Comparison of ENCODE assay signal across 9 cellular contexts in the genomic region with DNA sequence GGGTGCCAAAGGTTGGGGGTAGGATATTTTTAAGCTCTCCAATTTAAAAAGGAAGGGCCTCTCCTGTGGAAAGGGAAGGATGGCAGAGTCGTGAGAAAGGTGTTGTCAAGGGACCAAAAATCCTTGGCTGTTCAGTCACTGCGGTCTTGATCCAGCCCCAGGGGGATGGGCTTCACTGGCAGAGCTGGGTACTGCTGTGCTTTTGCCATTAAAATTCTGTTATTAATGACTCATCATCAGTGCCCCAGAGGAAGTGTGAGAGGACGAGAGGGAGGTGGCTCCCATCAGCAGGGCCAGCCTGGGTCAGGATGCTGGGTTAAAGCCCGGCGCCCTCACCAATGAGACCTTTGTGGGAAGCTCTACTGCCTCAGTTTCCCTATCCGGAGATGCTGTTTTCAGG. TPM values are rescaled to one million over a fixed set of nuclear protein-coding genes. Genes with fewer than 3 reads are reported as not detected.
DNase-seq lines count a peak whose midpoint lies in the region; ATAC-seq, FAIRE-seq and TF ChIP-seq lines count a peak whose summit lies in the region.
"Had no signal": no experiment of that assay in that cellular context is flagged by ENCODE, and none has a peak within 500 bp of the region (broad histone marks: within the 10 kb centered on the region; RNA-seq: fewer than 3 reads in every experiment).

No MANE protein-coding gene starts in this region.

- H3K4me1 Mint-ChIP-seq in activated naive CD4-positive, alpha-beta T cell treated with anti-CD3 and anti-CD28 coated beads for 36 hours (ENCODE audit: low read depth): no peaks in the 10 kb centered on the region

- POLR2A ChIA-PET in BJ (lab: Charles Lee) (interaction anchor here (1.5 kb wide), 1 partner anchor 18 kb away, joined by 3 read pairs; a partner anchor contains a TSS), endothelial cell of umbilical vein (lab: Charles Lee) (interaction anchor here (1.2 to 2.5 kb wide), 2 partner anchors 17 to 19 kb away, joined by 3 to 9 read pairs; a partner anchor contains a TSS)

- H3K36me3 Mint-ChIP-seq in activated naive CD4-positive, alpha-beta T cell treated with anti-CD3 and anti-CD28 coated beads for 36 hours (ENCODE audit: low read depth): peaks cover 5% of the 10 kb centered on the region

- H3K27ac ChIP-seq in endothelial cell of umbilical vein (ENCODE audit: insufficient read depth, low read depth, low read length): peak overlapping the region; percentile 19
- peak overlapping the region; percentile 3 for H3K27ac ChIP-seq in osteoblast (ENCODE audit: low read depth, low read length)

- ATAC-seq in HG02623 (IDR thresholded peaks at IDR 0.05; ENCODE audit: unreplicated experiment): no peak
- ATAC-seq in HG02973 (IDR thresholded peaks at IDR 0.05; ENCODE audit: unreplicated experiment): no peak

- H4K20me1 ChIP-seq in endothelial cell of umbilical vein (replicated peaks; ENCODE audit: control insufficient read depth, extremely low read depth, insufficient read depth, low read length): no peaks in the 10 kb centered on the region
- H4K20me1 ChIP-seq in osteoblast (ENCODE audit: insufficient read depth, low read length): peaks cover 2% of the 10 kb centered on the region

- TF ChIP-seq POLR2A in NB4 (IDR thresholded peaks at IDR 0.05; ENCODE audit: extremely low read depth, insufficient read length) (no peak), endothelial cell of umbilical vein (IDR thresholded peaks at IDR 0.05; ENCODE audit: low read depth, low read length) (no peak)

- H3K36me3 ChIP-seq in BJ (ENCODE audit: control insufficient read depth, insufficient read depth, low read length) (peaks cover 16% of the 10 kb centered on the region), endothelial cell of umbilical vein (ENCODE audit: control insufficient read depth in 2 of 2, extremely low read depth in 1 of 2, insufficient read depth in 2 of 2, low read length in 2 of 2) (peaks cover 11 to 19% of the 10 kb centered on the region in 2 experiments), osteoblast (ENCODE audit: insufficient read depth, low read length) (peaks cover 30% of the 10 kb centered on the region)

- TF ChIP-seq CTCF in BJ (IDR thresholded peaks at IDR 0.05; ENCODE audit: insufficient read depth, low read depth, low read length) (no peak), NB4 (IDR thresholded peaks at IDR 0.05; ENCODE audit: low read depth, low read length) (no peak), endothelial cell of umbilical vein (IDR thresholded peaks at IDR 0.05; ENCODE audit: extremely low read depth in 1 of 2, insufficient read depth in 1 of 2, low read depth in 1 of 2, low read length in 2 of 2) (no peak), osteoblast (IDR thresholded peaks at IDR 0.05; ENCODE audit: extremely low read depth, low read depth, low read length) (no peak)

- CTCF ChIA-PET in BJ (lab: Yijun Ruan, JAX) (interaction anchor here (0.8 to 5.7 kb wide), 12 partner anchors 9 to 250 kb away, joined by 3 to 57 read pairs (median 5); a partner anchor contains a TSS), endothelial cell of umbilical vein (lab: Charles Lee) (interaction anchor here (0.9 to 10.9 kb wide), 11 partner anchors 10 to 258 kb away, joined by 3 to 244 read pairs (median 6); a partner anchor contains a TSS)
- CTCF ChIA-PET in activated naive CD4-positive, alpha-beta T cell treated with anti-CD3 and anti-CD28 coated beads for 36 hours (lab: Charles Lee): interaction anchor here (1.3 to 3.5 kb wide), 2 partner anchors 19 to 63 kb away, joined by 5 to 18 read pairs; a partner anchor contains a TSS

- no peaks in the 10 kb centered on the region for H3K27me3 ChIP-seq in BJ (ENCODE audit: control insufficient read depth, insufficient read depth, low read length)
- H3K27me3 ChIP-seq in endothelial cell of umbilical vein (ENCODE audit: control insufficient read depth in 2 of 2, insufficient read depth in 2 of 2, low read length in 2 of 2): no peaks in the 10 kb centered on the region
- H3K27me3 ChIP-seq in osteoblast (ENCODE audit: insufficient read depth, low read length): peaks cover 3% of the 10 kb centered on the region

- no peaks in the 10 kb centered on the region for H3K9me3 Mint-ChIP-seq in activated naive CD4-positive, alpha-beta T cell treated with anti-CD3 and anti-CD28 coated beads for 36 hours

- peak; percentile 85 for FAIRE-seq in endothelial cell of umbilical vein (lab: Jason Lieb, UNC)

- dilution Hi-C loops in endothelial cell of umbilical vein (cut with MboI; ENCODE audit: extremely low pct_ligation_motif_present, low sequenced_read_pairs): no loop called here

- intact Hi-C loops in endothelial cell of umbilical vein (cut with micrococcal nuclease): loop anchor here (1.0 to 2.0 kb wide), 2 partner anchors 17 kb away; a partner anchor contains a TSS
- intact Hi-C loops in activated naive CD4-positive, alpha-beta T cell treated with anti-CD3 and anti-CD28 coated beads for 36 hours (cut with micrococcal nuclease): no loop called here

- H3K27me3 Mint-ChIP-seq in activated naive CD4-positive, alpha-beta T cell treated with anti-CD3 and anti-CD28 coated beads for 36 hours (ENCODE audit: low read depth): no peaks in the 10 kb centered on the region

- H3K4me1 ChIP-seq in endothelial cell of umbilical vein (ENCODE audit: control insufficient read depth, extremely low read depth, insufficient read depth, low read length) (peaks cover 32% of the 10 kb centered on the region), osteoblast (ENCODE audit: insufficient read depth, low read length) (peaks cover 18% of the 10 kb centered on the region)

- H3K4me2 ChIP-seq in endothelial cell of umbilical vein (ENCODE audit: insufficient read depth, low read length) (peak overlapping the region; percentile 13), osteoblast (ENCODE audit: insufficient read depth, low read length) (peak overlapping the region; percentile 40)

- no peaks in the 10 kb centered on the region for H3K79me2 ChIP-seq in endothelial cell of umbilical vein (ENCODE audit: control insufficient read depth, insufficient read depth, low read length)
- H3K79me2 ChIP-seq in osteoblast (ENCODE audit: insufficient read depth, low read length): no peaks in the 10 kb centered on the region

- no peak overlapping the region for H3K27ac Mint-ChIP-seq in activated naive CD4-positive, alpha-beta T cell treated with anti-CD3 and anti-CD28 coated beads for 36 hours

- H3K9me3 ChIP-seq in endothelial cell of umbilical vein (replicated peaks; ENCODE audit: control insufficient read depth, insufficient read depth, low read length) (no peaks in the 10 kb centered on the region), osteoblast (ENCODE audit: low read depth, low read length) (no peaks in the 10 kb centered on the region)

- peak; percentile 6 for DNase-seq in BJ (ENCODE audit: low read depth)
- peak; percentile 21 for DNase-seq in NB4 (ENCODE audit: low read depth)
- DNase-seq in endothelial cell of umbilical vein (ENCODE audit: low read depth, low spot score): peak; percentile 66
- DNase-seq in osteoblast (ENCODE audit: insufficient read length, low spot score, missing footprints): no peak
- DNase-seq in activated naive CD4-positive, alpha-beta T cell treated with anti-CD3 and anti-CD28 coated beads for 36 hours: no peak
- DNase-seq in NCI-H1417 (lab: John Stamatoyannopoulos, UW): no peak
- DNase-seq: NCI-H1105 had no signal

- H3K9me1 ChIP-seq in endothelial cell of umbilical vein (replicated peaks; ENCODE audit: control insufficient read depth, extremely low read depth, insufficient read depth, low read length): no peaks in the 10 kb centered on the region

- no TSS peak for BruUV-seq in endothelial cell of umbilical vein (replicated peaks; lab: Mats Ljungman, UMichigan)

- H3K4me3 ChIP-seq in BJ (ENCODE audit: low read depth, low read length) (no peak overlapping the region), NB4 (ENCODE audit: low read depth, low read length) (no peak overlapping the region), endothelial cell of umbilical vein (replicated peaks in 1 of 3; ENCODE audit: insufficient read depth in 1 of 3, low read depth in 1 of 3, low read length in 3 of 3) (no peak overlapping the region), osteoblast (ENCODE audit: insufficient read depth, low read length) (no peak overlapping the region)

- H3K4me3 Mint-ChIP-seq in activated naive CD4-positive, alpha-beta T cell treated with anti-CD3 and anti-CD28 coated beads for 36 hours: no peak overlapping the region

- no peak overlapping the region for H3K9ac ChIP-seq in endothelial cell of umbilical vein (replicated peaks; ENCODE audit: extremely low read depth, insufficient read depth, low read length)

- H2AFZ ChIP-seq in endothelial cell of umbilical vein (ENCODE audit: low read depth, low read length): no peak overlapping the region
- H2AFZ ChIP-seq in osteoblast (ENCODE audit: low read length): no peak overlapping the region

RNA-seq across cellular contexts. Expression of a gene that starts 16.7 kb away (rescaled TPM):
- polyA plus RNA-seq in BJ (2011; rRNA removed): 0.01 TPM in 1 of 2 replicates, not detected in the other
- polyA minus RNA-seq in BJ (2011; rRNA and poly(A)+ RNA removed): not detected in 2 replicates
- total RNA-seq in endothelial cell of umbilical vein: 18.5 and 20.4 TPM in 2 replicates
- polyA plus RNA-seq in endothelial cell of umbilical vein: 5.5 and 6.2 TPM in 2 replicates
- 3.2 and 3.6 TPM in 2 replicates for polyA plus RNA-seq in endothelial cell of umbilical vein (2011; cell fraction: cytosol; rRNA removed)
- 2.6 and 2.9 TPM in 2 replicates for polyA plus RNA-seq in endothelial cell of umbilical vein (2011; cell fraction: nucleus; rRNA removed)
- polyA plus RNA-seq in endothelial cell of umbilical vein (2012): 5.4 and 7.7 TPM in 2 replicates
- 6.9 and 10.3 TPM in 2 replicates for polyA minus RNA-seq in endothelial cell of umbilical vein
- 0.82 TPM for polyA minus RNA-seq in endothelial cell of umbilical vein (2011; cell fraction: cytosol; rRNA and poly(A)+ RNA removed)
- 2.7 and 5.1 TPM in 2 replicates for polyA minus RNA-seq in endothelial cell of umbilical vein (2011; cell fraction: nucleus; rRNA and poly(A)+ RNA removed)
- under 0.01 TPM in 1 of 2 replicates, not detected in the other for total RNA-seq in osteoblast
- total RNA-seq in activated naive CD4-positive, alpha-beta T cell treated with anti-CD3 and anti-CD28 coated beads for 36 hours: 1 to 10 TPM in 1 of 2 experiments, under 1 TPM in 1; 0.43 to 1.1 TPM

RNA-seq across cellular contexts. Expression of a gene that starts 17.6 kb away (rescaled TPM):
- 65.4 and 110 TPM in 2 replicates for polyA plus RNA-seq in BJ (2011; rRNA removed)
- polyA minus RNA-seq in BJ (2011; rRNA and poly(A)+ RNA removed): 53.6 and 89.9 TPM in 2 replicates
- 67.0 and 105 TPM in 2 replicates for total RNA-seq in endothelial cell of umbilical vein
- 121 and 139 TPM in 2 replicates for polyA plus RNA-seq in endothelial cell of umbilical vein
- 80.8 and 91.2 TPM in 2 replicates for polyA plus RNA-seq in endothelial cell of umbilical vein (2011; cell fraction: cytosol; rRNA removed)
- 291 and 301 TPM in 2 replicates for polyA plus RNA-seq in endothelial cell of umbilical vein (2011; cell fraction: nucleus; rRNA removed)
- polyA plus RNA-seq in endothelial cell of umbilical vein (2012): 60.1 and 60.8 TPM in 2 replicates
- polyA minus RNA-seq in endothelial cell of umbilical vein: 96.7 and 110 TPM in 2 replicates
- 29.9 TPM for polyA minus RNA-seq in endothelial cell of umbilical vein (2011; cell fraction: cytosol; rRNA and poly(A)+ RNA removed)
- polyA minus RNA-seq in endothelial cell of umbilical vein (2011; cell fraction: nucleus; rRNA and poly(A)+ RNA removed): 83.3 and 102 TPM in 2 replicates
- total RNA-seq in osteoblast: 50.1 and 52.1 TPM in 2 replicates
- 10 to 100 TPM; 48.0 to 50.6 TPM for total RNA-seq in activated naive CD4-positive, alpha-beta T cell treated with anti-CD3 and anti-CD28 coated beads for 36 hours

RNA-seq across cellular contexts. Expression of a gene that starts 27.6 kb away (rescaled TPM):
- polyA plus RNA-seq in BJ (2011; rRNA removed): 27.2 and 33.1 TPM in 2 replicates
- 20.6 and 26.3 TPM in 2 replicates for polyA minus RNA-seq in BJ (2011; rRNA and poly(A)+ RNA removed)
- total RNA-seq in endothelial cell of umbilical vein: 53.1 and 55.9 TPM in 2 replicates
- 20.3 and 23.5 TPM in 2 replicates for polyA plus RNA-seq in endothelial cell of umbilical vein
- 31.4 and 34.3 TPM in 2 replicates for polyA plus RNA-seq in endothelial cell of umbilical vein (2011; cell fraction: cytosol; rRNA removed)
- polyA plus RNA-seq in endothelial cell of umbilical vein (2011; cell fraction: nucleus; rRNA removed): 32.0 and 32.5 TPM in 2 replicates
- polyA plus RNA-seq in endothelial cell of umbilical vein (2012): 75.7 and 87.2 TPM in 2 replicates
- polyA minus RNA-seq in endothelial cell of umbilical vein: 56.2 and 56.9 TPM in 2 replicates
- polyA minus RNA-seq in endothelial cell of umbilical vein (2011; cell fraction: cytosol; rRNA and poly(A)+ RNA removed): 8.6 TPM
- 18.4 and 29.8 TPM in 2 replicates for polyA minus RNA-seq in endothelial cell of umbilical vein (2011; cell fraction: nucleus; rRNA and poly(A)+ RNA removed)
- 69.0 and 90.8 TPM in 2 replicates for total RNA-seq in osteoblast
- total RNA-seq in activated naive CD4-positive, alpha-beta T cell treated with anti-CD3 and anti-CD28 coated beads for 36 hours: 10 to 100 TPM; 29.8 to 35.6 TPM

Comparison
In these comparisons a context has a peak if more than half of its experiments do, and no peak if none do; other contexts are left out.
1. DNase-seq: peak in BJ (single experiment), NB4 (single experiment) and endothelial cell of umbilical vein (single experiment); none in osteoblast (single experiment), activated naive CD4-positive, alpha-beta T cell treated with anti-CD3 and anti-CD28 coated beads for 36 hours (single experiment) and NCI-H1417 (0 of 3).